ENCODE assay signal across 1 cellular context in genomic region chr2:169583494-169583893, GRCh38.
TF ChIP-seq lines count a peak whose summit lies in the region.

No MANE protein-coding gene starts in this region.

TF ChIP-seq in HepG2, 621 proteins besides CTCF, POLR2A, EP300 and RAD21 (continued from another document):
- TF ChIP-seq ZBTB49 (CRISPR knock-in tag; IDR thresholded peaks at IDR 0.05; ENCODE audit: borderline replicate concordance) (no peak), WIZ (CRISPR knock-in tag; IDR thresholded peaks at IDR 0.05) (0 out of 2 replicates have a peak, but pooled peaks have one; percentile 5), FOXO4 (CRISPR knock-in tag; conservative IDR thresholded peaks at IDR 0.05) (0 out of 2 replicates have a peak, but pooled peaks have one; percentile 27), HNRNPK (IDR thresholded peaks at IDR 0.05; ENCODE audit: low read depth, low read length, poor library complexity, severe bottlenecking) (peak; percentile 75)
